ENCODE assay signal across 11 cellular contexts in the genomic region with DNA sequence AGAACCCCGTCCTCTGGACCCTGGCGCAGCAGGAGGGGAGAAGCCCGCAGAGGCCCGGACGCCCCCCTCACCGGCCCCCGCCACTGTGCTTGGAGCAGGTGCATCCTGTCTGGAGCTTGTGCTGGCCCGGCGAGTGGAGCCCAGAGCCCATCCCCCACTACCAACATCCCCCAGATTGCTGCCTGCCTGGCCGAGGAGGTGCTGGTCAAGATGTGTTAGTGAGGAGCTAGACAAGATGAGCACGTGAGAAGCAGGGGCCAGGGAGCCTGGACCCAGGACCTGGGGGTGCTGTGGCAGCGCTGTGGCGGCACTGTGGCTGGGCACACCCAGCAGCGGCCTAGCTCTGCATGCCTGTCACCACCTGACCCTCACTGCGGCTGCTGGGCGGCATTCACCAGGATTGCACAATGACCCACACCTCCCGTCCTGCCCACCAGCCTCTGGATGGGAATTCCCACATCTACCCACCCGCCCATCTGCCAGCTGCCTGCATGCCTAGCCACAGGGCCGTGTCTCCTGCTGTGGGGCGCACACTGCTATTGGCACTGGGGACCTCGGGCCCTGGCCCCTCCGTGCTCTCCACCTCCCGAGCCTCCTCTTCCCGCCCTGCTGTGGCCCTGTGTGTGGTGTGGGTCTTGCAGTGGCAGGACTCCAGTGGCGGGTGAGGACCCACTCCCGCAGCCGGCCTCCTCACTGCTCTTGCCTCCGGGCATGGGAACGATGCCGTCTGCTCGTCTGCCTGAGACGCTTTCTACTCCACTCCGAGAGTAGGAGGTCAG. TPM values are rescaled to one million over a fixed set of nuclear protein-coding genes. Genes with fewer than 3 reads are reported as not detected.
DNase-seq lines count a peak whose midpoint lies in the region; ATAC-seq and TF ChIP-seq lines count a peak whose summit lies in the region.
"Had no signal": no experiment of that assay in that cellular context is flagged by ENCODE, and none has a peak within 500 bp of the region (broad histone marks: within the 10 kb centered on the region; RNA-seq: fewer than 3 reads in every experiment).

No MANE protein-coding gene starts in this region.

- H3K4me1 ChIP-seq in left ventricle myocardium inferior (peaks cover 81% of the 10 kb centered on the region), spleen (peaks cover 23 to 77% (median 65%) of the 10 kb centered on the region in 6 donors)

- TF ChIP-seq CTCF in left ventricle myocardium inferior (IDR thresholded peaks at IDR 0.05; ENCODE audit: borderline replicate concordance) (no peak), spleen (IDR thresholded peaks at IDR 0.05 in 8 of 11, conservative IDR thresholded peaks at IDR 0.05 in 3 of 11) (no peak)

- no peak for TF ChIP-seq POLR2A in spleen (IDR thresholded peaks at IDR 0.05)

- 40 to 65% (median 46%) methylated on average over 21 to 33 of the region's 33 CpGs for WGBS in spleen, 5 donors

- H3K36me3 ChIP-seq in left ventricle myocardium inferior (peaks cover 19% of the 10 kb centered on the region), spleen (peaks cover 0 to 15% (median 8%) of the 10 kb centered on the region in 6 donors)

- peak overlapping the region; percentile 69 for H3K4me3 ChIP-seq in left ventricle myocardium inferior
- peak overlapping the region in 6 of 8 donors; percentile 11 to 58 (median 22) for H3K4me3 ChIP-seq in spleen

- DNase-seq in DMS153 (lab: John Stamatoyannopoulos, UW) (peak; percentile 13), DMS153 treated with DMSO at 0.1 percent for 48 hours (lab: John Stamatoyannopoulos, UW; ENCODE audit: unreplicated experiment) (no peak), SW480 (ENCODE audit: low spot score) (peak; percentile 93), left ventricle myocardium inferior (peak; percentile 65), spleen (peak; percentile 84)
- no peak for DNase-seq in activated T-cell treated with anti-CD3 and anti-CD28 coated beads, Interleukin-2, amount 50 U/mL, for 48 hours
- DNase-seq: 8988T, hypothalamus, NCI-H69 had no signal

- ATAC-seq in HG03432 (IDR thresholded peaks at IDR 0.05; ENCODE audit: unreplicated experiment), result no peak
- ATAC-seq in HG02571 (IDR thresholded peaks at IDR 0.05; ENCODE audit: unreplicated experiment), result no peak

- intact Hi-C loops in left ventricle myocardium inferior (cut with micrococcal nuclease) (no loop called here), spleen (cut with DNase I; ENCODE audit: low total_unique reads) (no loop called here)

- H3K27ac ChIP-seq in left ventricle myocardium inferior (replicated peaks) (peak overlapping the region; percentile 88), spleen (peak overlapping the region in 5 of 8 donors; percentile 54 to 77 (median 66))

- no peaks in the 10 kb centered on the region for H3K27me3 ChIP-seq in left ventricle myocardium inferior (ENCODE audit: low read depth)
- H3K27me3 ChIP-seq in spleen (replicated peaks in 1 of 7), result peaks cover 0 to 55% (median 0%) of the 10 kb centered on the region in 7 donors

- H3K9me3 ChIP-seq in left ventricle myocardium inferior (replicated peaks) (no peaks in the 10 kb centered on the region), spleen (no peaks in the 10 kb centered on the region)

RNA-seq across cellular contexts. Expression of gene GPR146, which starts 11.8 kb away (rescaled TPM):
- total RNA-seq in left ventricle myocardium inferior (29.8 TPM), spleen (10 to 100 TPM in 5 of 7 donors, 1 to 10 TPM in 2; 7.1 to 19.2 (median 13.3) TPM)
- 1 to 10 TPM; 3.9 to 7.3 (median 5.0) TPM for polyA plus RNA-seq in spleen

RNA-seq across cellular contexts. Expression of gene GPER1, which starts 31.7 kb away (rescaled TPM):
- total RNA-seq in left ventricle myocardium inferior (3.0 TPM), spleen (10 to 100 TPM in 1 of 7 donors, 1 to 10 TPM in 6; 3.0 to 14.2 (median 6.1) TPM)
- 1 to 10 TPM; 3.7 to 6.4 (median 3.9) TPM for polyA plus RNA-seq in spleen

Comparison
In these comparisons a context has a peak if more than half of its experiments do, and no peak if none do; other contexts are left out.
1. DNase-seq: peak in DMS153 (single experiment), SW480 (single experiment), left ventricle myocardium inferior (single experiment) and spleen (single experiment); none in DMS153 treated with DMSO at 0.1 percent for 48 hours (single experiment) and activated T-cell treated with anti-CD3 and anti-CD28 coated beads, Interleukin-2, amount 50 U/mL, for 48 hours (0 of 2).